31 cellular contexts compared by ENCODE assay signal in the genomic region with DNA sequence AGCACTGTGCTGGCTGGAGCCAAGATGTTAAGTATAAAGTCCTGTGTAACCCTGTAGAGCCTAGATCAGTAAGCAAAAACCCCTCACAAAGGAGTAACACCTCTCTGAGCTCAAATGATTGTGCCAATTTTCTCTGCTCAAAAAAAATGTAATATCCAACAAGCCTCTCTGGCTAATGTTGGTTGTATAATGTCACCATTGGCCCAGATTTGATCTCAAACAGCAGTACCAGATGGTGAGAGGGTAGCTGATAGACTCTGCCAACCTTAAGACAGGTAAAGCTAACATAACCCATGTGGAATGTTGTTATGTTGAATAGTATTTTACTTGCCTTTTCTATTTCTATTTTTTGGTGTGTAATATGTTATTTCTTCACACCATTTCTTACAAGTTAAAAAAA.
"Had no signal": no experiment of that assay in that cellular context is flagged by ENCODE, and none has a peak within 500 bp of the region (broad histone marks: within the 10 kb centered on the region; RNA-seq: fewer than 3 reads in every experiment).

No MANE protein-coding gene starts in this region.

- H3K27me3 Mint-ChIP-seq: activated CD4-positive, alpha-beta memory T cell treated with anti-CD3 and anti-CD28 coated beads for 36 hours; activated CD4-positive, alpha-beta T cell treated with anti-CD3 and anti-CD28 coated beads for 36 hours; activated CD4-positive, alpha-beta T cell treated with anti-CD3 and anti-CD28 coated beads, Interleukin-2, amount 10 ng/mL, durations not matched to agents 24 days and 14 days; activated CD8-positive, alpha-beta memory T cell treated with anti-CD3 and anti-CD28 coated beads, Interleukin-2, amount 10 ng/mL, durations not matched to agents 7 days and 5 days; activated naive CD4-positive, alpha-beta T cell treated with anti-CD3 and anti-CD28 coated beads, Interleukin-2, amount 50 U/mL, for 24 hours; activated naive CD8-positive, alpha-beta T cell treated with anti-CD3 and anti-CD28 coated beads for 36 hours; activated naive CD8-positive, alpha-beta T cell treated with anti-CD3 and anti-CD28 coated beads, Interleukin-2, amount 50 U/mL, for 24 hours; effector memory CD8-positive, alpha-beta T cell had no signal

- H3K27ac Mint-ChIP-seq: activated CD4-positive, alpha-beta memory T cell treated with anti-CD3 and anti-CD28 coated beads for 36 hours; activated CD4-positive, alpha-beta T cell treated with anti-CD3 and anti-CD28 coated beads for 36 hours; activated CD4-positive, alpha-beta T cell treated with anti-CD3 and anti-CD28 coated beads, Interleukin-2, amount 10 ng/mL, durations not matched to agents 24 days and 14 days; activated CD8-positive, alpha-beta memory T cell treated with anti-CD3 and anti-CD28 coated beads, Interleukin-2, amount 10 ng/mL, durations not matched to agents 7 days and 5 days; activated CD8-positive, alpha-beta T cell treated with anti-CD3 and anti-CD28 coated beads, Interleukin-2, amount 10 ng/mL, durations not matched to agents 7 days and 5 days; activated naive CD4-positive, alpha-beta T cell treated with anti-CD3 and anti-CD28 coated beads for 36 hours; activated naive CD4-positive, alpha-beta T cell treated with anti-CD3 and anti-CD28 coated beads, Interleukin-2, amount 50 U/mL, for 24 hours; activated naive CD8-positive, alpha-beta T cell treated with anti-CD3 and anti-CD28 coated beads for 36 hours; activated naive CD8-positive, alpha-beta T cell treated with anti-CD3 and anti-CD28 coated beads, Interleukin-2, amount 50 U/mL, for 24 hours; activated T-helper 1 cell treated with anti-CD3 and anti-CD28 coated beads, Interleukin-12 subunit alpha, Interleukin-12 subunit beta, Interleukin-2, Interleukin-4 antibody, amounts not matched to agents 30 ng/mL and 10 ng/mL and 1 ng/mL, durations not matched to agents 14 hours and 24 hours and 36 hours; activated T-helper 2 cell treated with anti-CD3 and anti-CD28 coated beads, Interferon-gamma antibody, Interleukin-2, Interleukin-4, amounts not matched to agents 10 μg/mL and 5 μg/mL and 100 μg/mL, durations not matched to agents 14 hours and 24 hours and 36 hours; effector memory CD8-positive, alpha-beta T cell had no signal

- DNase-seq: activated CD4-positive, alpha-beta memory T cell treated with anti-CD3 and anti-CD28 coated beads for 36 hours; activated CD4-positive, alpha-beta T cell treated with anti-CD3 and anti-CD28 coated beads for 36 hours; activated CD4-positive, alpha-beta T cell treated with anti-CD3 and anti-CD28 coated beads, Interleukin-2, amount 10 ng/mL, durations not matched to agents 24 days and 14 days; activated CD4-positive, CD25-positive, alpha-beta regulatory T cell; activated CD4-positive, CD25-positive, alpha-beta regulatory T cell treated with anti-CD3 and anti-CD28 coated beads, Interleukin-2, amount 50 U/mL, for 72 hours; activated CD8-positive, alpha-beta memory T cell treated with anti-CD3 and anti-CD28 coated beads, Interleukin-2, amount 10 ng/mL, durations not matched to agents 7 days and 5 days; activated CD8-positive, alpha-beta memory T cell treated with anti-CD3 and anti-CD28 coated beads, Interleukin-2, amount 50 U/mL, for 4 hours; activated CD8-positive, alpha-beta T cell treated with anti-CD3 and anti-CD28 coated beads, Interleukin-2, amount 10 ng/mL, durations not matched to agents 7 days and 5 days; activated effector memory CD4-positive, alpha-beta T cell treated with anti-CD3 and anti-CD28 coated beads, Interleukin-2, amount 50 U/mL, for 16 hours; activated naive CD4-positive, alpha-beta T cell treated with anti-CD3 and anti-CD28 coated beads for 36 hours; activated naive CD8-positive, alpha-beta T cell treated with anti-CD3 and anti-CD28 coated beads for 36 hours; activated naive CD8-positive, alpha-beta T cell treated with anti-CD3 and anti-CD28 coated beads, Interleukin-2, amount 50 U/mL, for 24 hours; activated T-cell treated with anti-CD3 and anti-CD28 coated beads, Interleukin-2, amount 50 U/mL, for 1 hour; activated T-cell treated with anti-CD3 and anti-CD28 coated beads, Interleukin-2, amount 50 U/mL, for 48 hours; adrenal gland; amygdala; aorta; body of pancreas; cortex of kidney; dermis blood vessel endothelial cell; effector CD4-positive, alpha-beta T cell; effector memory CD8-positive, alpha-beta T cell; erythroblast; foreskin keratinocyte; gastrocnemius medialis; glutamatergic neuron; heart left ventricle; T-helper 2 cell had no signal

- H3K4me1 Mint-ChIP-seq: activated CD4-positive, alpha-beta T cell treated with anti-CD3 and anti-CD28 coated beads for 36 hours; activated CD4-positive, alpha-beta T cell treated with anti-CD3 and anti-CD28 coated beads, Interleukin-2, amount 10 ng/mL, durations not matched to agents 24 days and 14 days; activated CD8-positive, alpha-beta memory T cell treated with anti-CD3 and anti-CD28 coated beads, Interleukin-2, amount 10 ng/mL, durations not matched to agents 7 days and 5 days; activated naive CD4-positive, alpha-beta T cell treated with anti-CD3 and anti-CD28 coated beads, Interleukin-2, amount 50 U/mL, for 24 hours; activated naive CD8-positive, alpha-beta T cell treated with anti-CD3 and anti-CD28 coated beads for 36 hours; activated naive CD8-positive, alpha-beta T cell treated with anti-CD3 and anti-CD28 coated beads, Interleukin-2, amount 50 U/mL, for 24 hours had no signal

- H3K9me3 Mint-ChIP-seq: activated CD4-positive, alpha-beta memory T cell treated with anti-CD3 and anti-CD28 coated beads for 36 hours; activated T-helper 1 cell treated with anti-CD3 and anti-CD28 coated beads, Interleukin-12 subunit alpha, Interleukin-12 subunit beta, Interleukin-2, Interleukin-4 antibody, amounts not matched to agents 30 ng/mL and 10 ng/mL and 1 ng/mL, durations not matched to agents 14 hours and 24 hours and 36 hours; activated T-helper 2 cell treated with anti-CD3 and anti-CD28 coated beads, Interferon-gamma antibody, Interleukin-2, Interleukin-4, amounts not matched to agents 10 μg/mL and 5 μg/mL and 100 μg/mL, durations not matched to agents 14 hours and 24 hours and 36 hours; effector memory CD8-positive, alpha-beta T cell had no signal

- H3K36me3 Mint-ChIP-seq: activated CD4-positive, alpha-beta memory T cell treated with anti-CD3 and anti-CD28 coated beads for 36 hours; activated CD8-positive, alpha-beta memory T cell treated with anti-CD3 and anti-CD28 coated beads, Interleukin-2, amount 10 ng/mL, durations not matched to agents 7 days and 5 days; activated naive CD4-positive, alpha-beta T cell treated with anti-CD3 and anti-CD28 coated beads, Interleukin-2, amount 50 U/mL, for 24 hours; activated naive CD8-positive, alpha-beta T cell treated with anti-CD3 and anti-CD28 coated beads for 36 hours had no signal

- ATAC-seq: activated CD4-positive, alpha-beta T cell treated with anti-CD3 and anti-CD28 coated beads for 36 hours; activated CD8-positive, alpha-beta memory T cell treated with anti-CD3 and anti-CD28 coated beads, Interleukin-2, amount 10 ng/mL, durations not matched to agents 7 days and 5 days; activated CD8-positive, alpha-beta T cell treated with anti-CD3 and anti-CD28 coated beads, Interleukin-2, amount 10 ng/mL, durations not matched to agents 7 days and 5 days; activated naive CD8-positive, alpha-beta T cell treated with anti-CD3 and anti-CD28 coated beads, Interleukin-2, amount 50 U/mL, for 24 hours; body of pancreas; effector memory CD8-positive, alpha-beta T cell; foreskin keratinocyte; gastrocnemius medialis; heart left ventricle had no signal

- H3K4me3 Mint-ChIP-seq: activated CD4-positive, alpha-beta memory T cell treated with anti-CD3 and anti-CD28 coated beads for 36 hours; activated CD4-positive, alpha-beta T cell treated with anti-CD3 and anti-CD28 coated beads for 36 hours; activated CD4-positive, alpha-beta T cell treated with anti-CD3 and anti-CD28 coated beads, Interleukin-2, amount 10 ng/mL, durations not matched to agents 24 days and 14 days; activated CD8-positive, alpha-beta memory T cell treated with anti-CD3 and anti-CD28 coated beads, Interleukin-2, amount 10 ng/mL, durations not matched to agents 7 days and 5 days; activated CD8-positive, alpha-beta T cell treated with anti-CD3 and anti-CD28 coated beads, Interleukin-2, amount 10 ng/mL, durations not matched to agents 7 days and 5 days; activated naive CD4-positive, alpha-beta T cell treated with anti-CD3 and anti-CD28 coated beads for 36 hours; activated naive CD4-positive, alpha-beta T cell treated with anti-CD3 and anti-CD28 coated beads, Interleukin-2, amount 50 U/mL, for 24 hours; activated naive CD8-positive, alpha-beta T cell treated with anti-CD3 and anti-CD28 coated beads for 36 hours; activated naive CD8-positive, alpha-beta T cell treated with anti-CD3 and anti-CD28 coated beads, Interleukin-2, amount 50 U/mL, for 24 hours; activated T-helper 1 cell treated with anti-CD3 and anti-CD28 coated beads, Interleukin-12 subunit alpha, Interleukin-12 subunit beta, Interleukin-2, Interleukin-4 antibody, amounts not matched to agents 30 ng/mL and 10 ng/mL and 1 ng/mL, durations not matched to agents 14 hours and 24 hours and 36 hours; effector memory CD8-positive, alpha-beta T cell had no signal
